ENCODE assay signal across 24 cellular contexts in genomic region chr12:93081810-93082165, GRCh38.
A peak's percentile ranks its signal among the peaks of the same experiment; 100 is the strongest.
DNase-seq lines count a peak whose midpoint lies in the region; ATAC-seq and TF ChIP-seq lines count a peak whose summit lies in the region.
"Had no signal": no experiment of that assay in that cellular context is flagged by ENCODE, and none has a peak within 500 bp of the region (broad histone marks: within the 10 kb centered on the region; RNA-seq: fewer than 3 reads in every experiment).

No MANE protein-coding gene starts in this region.

- peak overlapping the region; percentile 85 for H3K27ac Mint-ChIP-seq in osteocyte (ENCODE audit: unreplicated experiment)

- intact Hi-C loops in PC-3 (cut with micrococcal nuclease) (no loop called here), esophagus muscularis mucosa (cut with DNase I) (no loop called here)

- no peaks in the 10 kb centered on the region for H4K20me1 ChIP-seq in PC-3 (ENCODE audit: low read length)

- H3K4me3 ChIP-seq in HEK293 (ENCODE audit: low read depth, low read length) (no peak overlapping the region), PC-3 (ENCODE audit: low read length) (no peak overlapping the region), esophagus muscularis mucosa (no peak overlapping the region)
- H3K4me3 ChIP-seq: GM12878, HAP-1, upper lobe of right lung had no signal

- peak; percentile 55 for DNase-seq in PC-3
- no peak for DNase-seq in osteocyte (ENCODE audit: extremely low spot score, unreplicated experiment)
- DNase-seq in NCI-H2227 (lab: John Stamatoyannopoulos, UW; ENCODE audit: unreplicated experiment) = no peak
- no peak for DNase-seq in esophagus muscularis mucosa (ENCODE audit: extremely low spot score)
- DNase-seq: activated CD4-positive, alpha-beta T cell treated with anti-CD3 and anti-CD28 coated beads, Interleukin-2, amount 50 U/mL, for 4 hours; activated naive CD4-positive, alpha-beta T cell treated with Interleukin-2 at 50 U/mL for 16 hours; BE2C; DMS153; hippocampal formation; KG1; MM.1S; NCI-H1930; stimulated activated CD4-positive, alpha-beta T cell treated with anti-CD3 and anti-CD28 coated beads, Interleukin-4, amount 100 ng/mL, for 24 hours; T-helper 2 cell; upper lobe of right lung had no signal

- no peaks in the 10 kb centered on the region for H3K9me2 ChIP-seq in PC-3 (replicated peaks; ENCODE audit: low read length)

- CTCF ChIA-PET in HEK293 (lab: Yijun Ruan, JAX) (no interaction called here), PC-3 (lab: Charles Lee) (no interaction called here)

- BruUV-seq in PC-3 (replicated peaks; lab: Mats Ljungman, UMichigan) = no TSS peak

- H3K9me3 ChIP-seq in HEK293 (ENCODE audit: control insufficient read depth, insufficient read depth, low read depth, low read length) (no peaks in the 10 kb centered on the region), PC-3 (ENCODE audit: low read length) (no peaks in the 10 kb centered on the region), esophagus muscularis mucosa (peaks cover 0 to 6% (median 0%) of the 10 kb centered on the region in 4 donors)
- H3K9me3 ChIP-seq: upper lobe of right lung had no signal

- H3K4me3 Mint-ChIP-seq in osteocyte (ENCODE audit: unreplicated experiment) = no peak overlapping the region

- peaks cover 31% of the 10 kb centered on the region for H3K4me1 Mint-ChIP-seq in osteocyte (ENCODE audit: unreplicated experiment)

- no peak for TF ChIP-seq POLR2A in esophagus muscularis mucosa (IDR thresholded peaks at IDR 0.05; ENCODE audit: low read depth)

- H3K79me2 ChIP-seq in PC-3 (ENCODE audit: low read length) = no peaks in the 10 kb centered on the region

- H3K9me3 Mint-ChIP-seq in osteocyte (ENCODE audit: unreplicated experiment) = peaks cover 10% of the 10 kb centered on the region

- H3K36me3 ChIP-seq in HEK293 (ENCODE audit: control insufficient read depth in 2 of 2, insufficient read depth in 1 of 2, low read length in 2 of 2) = no peaks in the 10 kb centered on the region
- no peaks in the 10 kb centered on the region for H3K36me3 ChIP-seq in PC-3 (ENCODE audit: low read depth, low read length)
- no peaks in the 10 kb centered on the region for H3K36me3 ChIP-seq in esophagus muscularis mucosa
- H3K36me3 ChIP-seq: BE2C, HAP-1, upper lobe of right lung had no signal

- H3K27ac ChIP-seq in HEK293 (ENCODE audit: extremely low read depth, low read depth, low read length) (no peak overlapping the region), PC-3 (ENCODE audit: low read length) (no peak overlapping the region), esophagus muscularis mucosa (replicated peaks in 1 of 4) (no peak overlapping the region)
- H3K27ac ChIP-seq: upper lobe of right lung had no signal

- no peaks in the 10 kb centered on the region for H3K27me3 Mint-ChIP-seq in osteocyte (ENCODE audit: unreplicated experiment)
- H3K27me3 Mint-ChIP-seq: progenitor cell of endocrine pancreas had no signal

- H3K4me1 ChIP-seq in HEK293 (ENCODE audit: control insufficient read depth, insufficient read depth, low read length) = peaks cover 6% of the 10 kb centered on the region; the same call in 1 of the 2 replicates
- H3K4me1 ChIP-seq in PC-3 (ENCODE audit: insufficient read depth, low read length) = peaks cover 11% of the 10 kb centered on the region
- H3K4me1 ChIP-seq in esophagus muscularis mucosa = peaks cover 0 to 7% (median 0%) of the 10 kb centered on the region in 4 donors
- H3K4me1 ChIP-seq: BE2C, upper lobe of right lung had no signal

- H3K4me2 ChIP-seq in PC-3 (ENCODE audit: low read length) = no peak overlapping the region

- 96% methylated on average over 4 of the region's 4 CpGs for WGBS in esophagus muscularis mucosa

- H3K27me3 ChIP-seq in PC-3 (ENCODE audit: low read length) (no peaks in the 10 kb centered on the region), esophagus muscularis mucosa (no peaks in the 10 kb centered on the region)
- H3K27me3 ChIP-seq: BE2C, upper lobe of right lung had no signal

- H2AFZ ChIP-seq in PC-3 (ENCODE audit: low read length) = no peak overlapping the region

- TF ChIP-seq CTCF in HEK293 (tag by site-specific recombination; IDR thresholded peaks at IDR 0.05) = no peak
- no peak for TF ChIP-seq CTCF in PC-3 (conservative IDR thresholded peaks at IDR 0.05; ENCODE audit: low read depth, low read length)
- no peak for TF ChIP-seq CTCF in osteocyte (IDR thresholded peaks at IDR 0.05)
- no peak for TF ChIP-seq CTCF in esophagus muscularis mucosa (IDR thresholded peaks at IDR 0.05)

- H3F3A ChIP-seq in PC-3 (ENCODE audit: low read length, unreplicated experiment) = no peaks in the 10 kb centered on the region

- POLR2A ChIA-PET in HEK293 (lab: Yijun Ruan, JAX) (no interaction called here), PC-3 (lab: Charles Lee; ENCODE audit: unreplicated experiment) (no interaction called here)

- TF ChIP-seq EP300 in esophagus muscularis mucosa (IDR thresholded peaks at IDR 0.05) = no peak

- ATAC-seq in PC-3 = no peak
- ATAC-seq in esophagus mucosa = peak; percentile 94
- no peak for ATAC-seq in GM18511 (IDR thresholded peaks at IDR 0.05; ENCODE audit: unreplicated experiment)
- no peak for ATAC-seq in HG03280 (IDR thresholded peaks at IDR 0.05; ENCODE audit: unreplicated experiment)
- ATAC-seq: activated CD4-positive, CD25-positive, alpha-beta regulatory T cell treated with anti-CD3 and anti-CD28 coated beads, Interleukin-2, amount 50 U/mL, for 24 hours; GM12878; Right ventricle myocardium inferior; upper lobe of right lung had no signal

- H3K36me3 Mint-ChIP-seq in osteocyte (ENCODE audit: unreplicated experiment) = no peaks in the 10 kb centered on the region

- H3K9ac ChIP-seq in PC-3 (ENCODE audit: low read length) = no peak overlapping the region

TF ChIP-seq in HEK293, 187 proteins besides CTCF, POLR2A, EP300 and RAD21:
- TF ChIP-seq ZNF404 (tag by site-specific recombination; IDR thresholded peaks at IDR 0.05) (no peak), SETDB1 (IDR thresholded peaks at IDR 0.05; ENCODE audit: insufficient read length, low read length) (peak; percentile 21)
